In the genomic region with DNA sequence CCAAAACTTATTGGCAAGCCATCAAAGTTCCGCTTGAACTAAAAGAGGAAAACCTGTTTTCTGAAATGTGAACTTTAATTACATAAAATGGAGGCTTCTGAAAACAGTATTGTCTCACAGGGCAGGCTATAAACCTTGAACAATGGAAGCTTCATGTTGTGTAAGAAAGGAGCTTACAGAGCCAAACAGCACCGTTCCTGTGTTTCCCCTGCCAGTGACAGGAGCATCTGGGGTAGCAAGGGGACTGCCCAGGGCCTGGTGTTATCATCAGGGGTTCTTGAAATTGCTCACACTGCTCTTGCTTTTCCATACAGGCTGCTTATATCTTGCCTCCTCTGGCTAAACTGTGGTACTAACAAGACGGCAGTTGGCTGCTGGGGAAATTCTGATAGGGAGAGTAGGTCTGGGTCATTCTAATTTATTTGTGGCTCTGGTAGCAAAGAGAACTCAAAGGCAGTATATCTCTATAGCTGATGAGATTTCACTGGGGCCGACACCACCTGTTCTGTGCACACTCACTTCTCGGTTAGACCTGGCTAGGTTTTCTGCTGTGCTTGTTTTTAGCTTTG, we compare ENCODE assay signal across 8 cellular contexts. TPM values are rescaled to one million over a fixed set of nuclear protein-coding genes. Genes with fewer than 3 reads are reported as not detected.
DNase-seq lines count a peak whose midpoint lies in the region; ATAC-seq and TF ChIP-seq lines count a peak whose summit lies in the region.

No MANE protein-coding gene starts in this region.

- peak; percentile 38 for TF ChIP-seq POLR2A in GM18505 (IDR thresholded peaks at IDR 0.05; ENCODE audit: borderline replicate concordance, extremely low read depth, insufficient read depth, insufficient read length)

- no peak overlapping the region for H3K4me3 ChIP-seq in psoas muscle

- intact Hi-C loops in psoas muscle (cut with DNase I) = no loop called here

- H3K27me3 ChIP-seq in psoas muscle (ENCODE audit: insufficient read depth in 3 of 3, low read length in 2 of 3) = no peaks in the 10 kb centered on the region

- H3K4me3 Mint-ChIP-seq in memory B cell = no peak overlapping the region

- no peak for TF ChIP-seq CTCF in psoas muscle (IDR thresholded peaks at IDR 0.05)

- ATAC-seq in GM18505 (IDR thresholded peaks at IDR 0.05; ENCODE audit: unreplicated experiment) (peak; percentile 67), GM21526 (IDR thresholded peaks at IDR 0.05; ENCODE audit: low FRiP score, unreplicated experiment) (peak; percentile 57), HG03442 (IDR thresholded peaks at IDR 0.05; ENCODE audit: unreplicated experiment) (peak; percentile 82), memory B cell (ENCODE audit: low read depth) (peak; percentile 76), psoas muscle (no peak)

- peaks cover 28% of the 10 kb centered on the region for H3K36me3 Mint-ChIP-seq in memory B cell

- H3K9me3 ChIP-seq in psoas muscle = no peaks in the 10 kb centered on the region

- peaks cover 69% of the 10 kb centered on the region for H3K4me1 Mint-ChIP-seq in memory B cell

- H3K9me3 Mint-ChIP-seq in memory B cell = peaks cover 6% of the 10 kb centered on the region

- H3K27me3 Mint-ChIP-seq in memory B cell = no peaks in the 10 kb centered on the region

- DNase-seq in memory B cell (ENCODE audit: low spot score in 2 of 2) = peak in 1 of 2 donors; percentile 35
- no peak for DNase-seq in psoas muscle
- no peak for DNase-seq in DMS53 treated with DMSO at 0.1 percent for 48 hours (lab: John Stamatoyannopoulos, UW; ENCODE audit: unreplicated experiment)
- no peak for DNase-seq in 8988T
- no peak for DNase-seq in pons (ENCODE audit: low spot score)

- 59 to 64% (median 61%) methylated on average over 5 of the region's 5 CpGs for WGBS in psoas muscle, 3 donors

- H3K27ac ChIP-seq in psoas muscle = no peak overlapping the region

- peak overlapping the region; percentile 95 for H3K27ac Mint-ChIP-seq in memory B cell

- H3K4me1 ChIP-seq in psoas muscle = no peaks in the 10 kb centered on the region

- no peaks in the 10 kb centered on the region for H3K36me3 ChIP-seq in psoas muscle (ENCODE audit: insufficient read depth in 1 of 2, low read depth in 1 of 2)

RNA-seq across cellular contexts. Expression of a gene that starts 40.4 kb away (rescaled TPM):
- 1 to 10 TPM in 3 of 4 donors, under 1 TPM in 1; 0.67 to 1.9 (median 1.1) TPM for total RNA-seq in psoas muscle
- 1 to 10 TPM in 1 of 3 donors, under 1 TPM in 2; 0.64 to 1.2 (median 0.73) TPM for polyA plus RNA-seq in psoas muscle

Comparison
In these comparisons a context has a peak if more than half of its experiments do, and no peak if none do; other contexts are left out.
1. ATAC-seq: peak in GM18505 (single experiment), GM21526 (single experiment), HG03442 (single experiment) and memory B cell (single experiment); none in psoas muscle (0 of 4).